23 cellular contexts compared by ENCODE assay signal in the genomic region with DNA sequence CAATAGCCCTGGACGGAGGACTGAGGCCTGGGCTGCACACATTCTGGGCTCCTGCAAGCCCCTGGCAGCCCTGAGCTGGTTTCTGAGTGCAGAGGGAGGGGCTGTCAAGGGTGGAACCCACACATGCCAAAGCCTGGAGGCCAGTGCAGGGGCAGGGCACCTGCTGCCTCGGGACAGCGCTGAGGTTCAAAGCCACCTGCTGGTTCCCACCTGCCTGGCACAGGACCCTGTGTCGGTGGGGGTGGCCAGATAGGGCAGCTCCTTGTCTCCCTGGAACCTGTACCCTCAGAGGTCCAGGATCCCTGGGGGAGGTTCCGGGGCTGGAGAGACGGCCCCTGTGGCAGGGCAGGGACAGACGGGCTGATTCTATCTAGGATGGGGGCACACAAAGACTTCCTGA. TPM values are rescaled to one million over a fixed set of nuclear protein-coding genes. Genes with fewer than 3 reads are reported as not detected.
"Had no signal": no experiment of that assay in that cellular context is flagged by ENCODE, and none has a peak within 500 bp of the region (broad histone marks: within the 10 kb centered on the region; RNA-seq: fewer than 3 reads in every experiment).

No MANE protein-coding gene starts in this region.

- H3K36me3 Mint-ChIP-seq: IgD-negative memory B cell had no signal

- H3K4me1 ChIP-seq: SJSA1 had no signal

- FAIRE-seq: HTR-8/SVneo, RCC 7860 had no signal

- H3K4me1 Mint-ChIP-seq: IgD-negative memory B cell had no signal

- H3K27ac ChIP-seq: HL-60, SJSA1, SK-N-MC had no signal

- DNase-seq: KBM-7, MV-4-11, NCI-H1092, NCI-H1105 treated with DMSO at 0.1 percent for 48 hours, NCI-H1417 treated with DMSO at 0.1 percent for 48 hours, NCI-H1694, NCI-H187 treated with DMSO at 0.1 percent for 48 hours, NCI-H2029 treated with DMSO at 0.1 percent for 48 hours, NCI-H2171 treated with DMSO at 0.1 percent for 48 hours, NCI-H2227 treated with DMSO at 0.1 percent for 48 hours, NCI-H524, NCI-H69, NCI-H774, Right ventricle myocardium superior, RPMI8226, SIG-M5 had no signal

- H3K27me3 Mint-ChIP-seq: IgD-negative memory B cell had no signal

- H3K27ac Mint-ChIP-seq: IgD-negative memory B cell; T-helper 1 cell treated with Interleukin-12 subunit alpha and Interleukin-12 subunit beta and Interleukin-4 antibody, amounts not matched to agents 30 μg/mL and 1 μg/mL, for 36 hours had no signal

- H3K4me3 Mint-ChIP-seq: IgD-negative memory B cell; T-helper 1 cell treated with Interleukin-12 subunit alpha and Interleukin-12 subunit beta and Interleukin-4 antibody, amounts not matched to agents 30 μg/mL and 1 μg/mL, for 36 hours had no signal

- H3K4me3 ChIP-seq: SJSA1, SK-N-MC had no signal

- H3K9me3 ChIP-seq: SJSA1 had no signal

- H3K9me3 Mint-ChIP-seq: IgD-negative memory B cell had no signal

- H3K36me3 ChIP-seq: SJSA1 had no signal

RNA-seq across cellular contexts. Expression of gene RTN4R, which starts 40.8 kb away (rescaled TPM):
- polyA plus RNA-seq: IgD-negative memory B cell had no signal
